ENCODE assay signal across 1 cellular context in the genomic region with DNA sequence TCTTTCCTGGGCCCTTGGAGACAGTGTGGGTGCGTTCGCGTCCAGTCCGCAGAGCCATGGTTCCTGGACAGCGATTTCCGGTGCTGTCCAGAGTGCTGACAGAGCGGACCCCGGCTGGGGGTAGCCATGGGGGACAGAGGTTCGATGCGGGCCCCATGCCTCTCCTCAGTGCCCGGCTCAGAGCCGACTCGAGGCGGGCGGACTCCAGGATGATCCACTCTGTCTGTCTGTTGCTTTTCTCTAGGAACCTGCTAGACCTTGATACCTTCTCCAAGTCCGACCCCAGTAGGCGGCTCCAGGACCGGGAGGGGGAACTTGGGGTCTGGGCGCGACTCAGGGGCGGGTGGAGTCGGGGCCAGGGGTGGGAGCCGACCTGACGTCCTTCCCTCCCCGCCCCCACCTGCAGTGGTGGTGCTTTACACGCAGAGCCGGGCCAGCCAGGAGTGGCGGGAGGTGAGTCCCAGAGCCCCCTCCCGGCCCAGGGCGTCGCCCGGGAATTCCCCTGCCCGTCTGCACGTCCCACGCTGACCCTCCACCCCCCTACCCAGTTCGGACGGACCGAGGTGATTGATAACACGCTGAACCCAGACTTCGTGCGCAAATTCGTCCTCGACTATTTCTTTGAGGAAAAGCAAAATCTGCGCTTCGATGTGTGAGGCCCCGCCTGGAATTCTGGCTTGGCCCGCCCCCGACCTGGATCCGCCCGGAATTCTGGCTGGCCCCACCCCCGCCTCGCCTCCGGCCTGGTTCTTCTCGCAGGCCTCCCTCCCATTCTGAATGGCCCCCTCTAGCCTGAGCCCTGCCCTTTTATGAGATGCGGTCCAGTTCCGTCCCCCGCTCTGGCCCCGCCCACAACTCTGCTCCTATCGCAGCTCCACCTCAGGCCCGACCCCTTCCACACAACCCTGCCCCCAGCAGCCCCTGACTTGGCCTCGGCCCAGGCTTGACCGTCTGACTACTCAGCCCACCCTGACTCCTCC.
A peak's percentile ranks its signal among the peaks of the same experiment; 100 is the strongest.
TF ChIP-seq lines count a peak whose summit lies in the region.

No MANE protein-coding gene starts in this region.

TF ChIP-seq in K562, 482 proteins besides CTCF, POLR2A, EP300 and RAD21 (continued from another document):
- TF ChIP-seq, protein P1, sequence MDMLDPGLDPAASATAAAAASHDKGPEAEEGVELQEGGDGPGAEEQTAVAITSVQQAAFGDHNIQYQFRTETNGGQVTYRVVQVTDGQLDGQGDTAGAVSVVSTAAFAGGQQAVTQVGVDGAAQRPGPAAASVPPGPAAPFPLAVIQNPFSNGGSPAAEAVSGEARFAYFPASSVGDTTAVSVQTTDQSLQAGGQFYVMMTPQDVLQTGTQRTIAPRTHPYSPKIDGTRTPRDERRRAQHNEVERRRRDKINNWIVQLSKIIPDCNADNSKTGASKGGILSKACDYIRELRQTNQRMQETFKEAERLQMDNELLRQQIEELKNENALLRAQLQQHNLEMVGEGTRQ (CRISPR knock-in tag; IDR thresholded peaks at IDR 0.05), result peak; percentile 68
